ENCODE assay signal across 12 cellular contexts in genomic region chr17:67594115-67594878, GRCh38.
DNase-seq lines count a peak whose midpoint lies in the region; ATAC-seq, FAIRE-seq and TF ChIP-seq lines count a peak whose summit lies in the region.
"Had no signal": no experiment of that assay in that cellular context is flagged by ENCODE, and none has a peak within 500 bp of the region (broad histone marks: within the 10 kb centered on the region; RNA-seq: fewer than 3 reads in every experiment).

No MANE protein-coding gene starts in this region.

- TF ChIP-seq CTCF in GM23338 (conservative IDR thresholded peaks at IDR 0.05; ENCODE audit: low read depth in 2 of 2) = no peak

- ATAC-seq in GM23338 = no peak
- no peak for ATAC-seq in HG03139 (IDR thresholded peaks at IDR 0.05; ENCODE audit: unreplicated experiment)

- H3K4me3 Mint-ChIP-seq in GM23338 = no peak overlapping the region

- H3K79me2 ChIP-seq in GM23338 (replicated peaks; ENCODE audit: insufficient read depth) = peaks cover 4% of the 10 kb centered on the region; the same call in 1 of the 2 replicates

- H3F3A ChIP-seq in GM23338 (replicated peaks; ENCODE audit: low read depth) = no peaks in the 10 kb centered on the region

- H3K27ac Mint-ChIP-seq in GM23338 = 0 out of 2 replicates have a peak overlapping the region, but pooled peaks have one; percentile 18

- H2AFZ ChIP-seq in GM23338 = no peak overlapping the region

- H3K4me1 Mint-ChIP-seq in GM23338 = peaks cover 7% of the 10 kb centered on the region; the same call in 2 of the 3 replicates

- peaks cover 25% of the 10 kb centered on the region for H3K36me3 Mint-ChIP-seq in GM23338 (ENCODE audit: low read depth)

- peaks cover 6% of the 10 kb centered on the region; the same call in 1 of the 3 replicates for H3K9me3 Mint-ChIP-seq in GM23338

- H3K4me3 ChIP-seq in GM23338 = no peak overlapping the region
- H3K4me3 ChIP-seq: stomach had no signal

- no peak overlapping the region for H3K27ac ChIP-seq in GM23338 (ENCODE audit: low read depth)
- H3K27ac ChIP-seq: stomach had no signal

- no peaks in the 10 kb centered on the region for H3K27me3 ChIP-seq in GM23338 (ENCODE audit: insufficient read depth)
- H3K27me3 ChIP-seq: stomach had no signal

- H3K36me3 ChIP-seq in GM23338 (ENCODE audit: insufficient read depth) = no peaks in the 10 kb centered on the region
- H3K36me3 ChIP-seq: stomach had no signal

- DNase-seq in GM18507 (ENCODE audit: extremely low spot score, insufficient read length, low read depth) (no peak), GM23338 (ENCODE audit: low spot score) (no peak), NCI-H526 treated with DMSO at 0.1 percent for 48 hours (lab: John Stamatoyannopoulos, UW) (peak; percentile 40), mucosa of gallbladder (ENCODE audit: low spot score) (peak; percentile 31), DMS153 (lab: John Stamatoyannopoulos, UW) (no peak), DMS 273 treated with DMSO at 0.1 percent for 48 hours (lab: John Stamatoyannopoulos, UW) (no peak), NCI-H226 (no peak)
- DNase-seq: activated naive CD4-positive, alpha-beta T cell; NCI-H1092 treated with DMSO at 0.1 percent for 48 hours; RPMI8226; stomach had no signal

- H3K9me2 ChIP-seq in GM23338 (ENCODE audit: insufficient read depth) = peaks cover 4% of the 10 kb centered on the region; the same call in 1 of the 2 replicates

- peaks cover 2% of the 10 kb centered on the region for H3K27me3 Mint-ChIP-seq in GM23338 (ENCODE audit: insufficient read depth, low read depth, poor library complexity)

- H3K4me1 ChIP-seq in GM23338 (ENCODE audit: insufficient read depth) = peaks cover 12% of the 10 kb centered on the region; the same call in 1 of the 2 replicates

- peak; percentile 81 for FAIRE-seq in GM18507 (lab: Jason Lieb, UNC)

- no peak overlapping the region for H3K4me2 ChIP-seq in GM23338

- no peaks in the 10 kb centered on the region for H4K20me1 ChIP-seq in GM23338 (replicated peaks; ENCODE audit: insufficient read depth)

TF ChIP-seq in GM23338, 12 proteins besides CTCF, POLR2A, EP300 and RAD21:
- TF ChIP-seq ZNF114 (CRISPR knock-in tag; IDR thresholded peaks at IDR 0.05) (no peak), ZNF462 (CRISPR knock-in tag; IDR thresholded peaks at IDR 0.05) (no peak), NANOG (IDR thresholded peaks at IDR 0.05; ENCODE audit: borderline replicate concordance) (no peak), STAT1 (IDR thresholded peaks at IDR 0.05; ENCODE audit: unreplicated experiment) (no peak), ZNF331 (CRISPR knock-in tag; IDR thresholded peaks at IDR 0.05; ENCODE audit: low read depth) (no peak), ETS1 (IDR thresholded peaks at IDR 0.05) (no peak), EZH2phosphoT487 (IDR thresholded peaks at IDR 0.05; ENCODE audit: unreplicated experiment) (no peak), CREB1 (CRISPR knock-in tag; IDR thresholded peaks at IDR 0.05; ENCODE audit: low read depth) (no peak), EZH2 (IDR thresholded peaks at IDR 0.05; ENCODE audit: low read depth, unreplicated experiment) (no peak), REST (IDR thresholded peaks at IDR 0.05; ENCODE audit: unreplicated experiment) (no peak)
TF ChIP-seq in GM23338: peak in this region for 0.

Comparison
In these comparisons a context has a peak if more than half of its experiments do, and no peak if none do; other contexts are left out.
1. DNase-seq: peak in NCI-H526 treated with DMSO at 0.1 percent for 48 hours (single experiment) and mucosa of gallbladder (single experiment); none in GM18507 (single experiment), GM23338 (single experiment), DMS153 (single experiment), DMS 273 treated with DMSO at 0.1 percent for 48 hours (single experiment) and NCI-H226 (single experiment).